Comparison of ENCODE assay signal across 23 cellular contexts in genomic region chr6:53115113-53115512, GRCh38. TPM values are rescaled to one million over a fixed set of nuclear protein-coding genes. Genes with fewer than 3 reads are reported as not detected.
DNase-seq lines count a peak whose midpoint lies in the region; TF ChIP-seq lines count a peak whose summit lies in the region.
"Had no signal": no experiment of that assay in that cellular context is flagged by ENCODE, and none has a peak within 500 bp of the region (broad histone marks: within the 10 kb centered on the region; RNA-seq: fewer than 3 reads in every experiment).

No MANE protein-coding gene starts in this region.

- H3K9ac ChIP-seq in trophoblast cell (ENCODE audit: low read length), result no peak overlapping the region
- H3K9ac ChIP-seq: BLaER1 had no signal

- intact Hi-C loops in Caco-2 (cut with micrococcal nuclease; ENCODE audit: unreplicated experiment) (no loop called here), Calu3 (cut with micrococcal nuclease; ENCODE audit: unreplicated experiment) (no loop called here)

- no peak overlapping the region for H3K4ac ChIP-seq in trophoblast cell (ENCODE audit: low read depth, low read length)

- no peaks in the 10 kb centered on the region for H3K27me3 Mint-ChIP-seq in Caco-2 (ENCODE audit: insufficient read depth, unreplicated experiment)
- no peaks in the 10 kb centered on the region for H3K27me3 Mint-ChIP-seq in Calu3 (ENCODE audit: unreplicated experiment)

- H2AFZ ChIP-seq in trophoblast cell (ENCODE audit: insufficient read depth, low read length, poor library complexity), result no peak overlapping the region

- no peak overlapping the region for H2BK12ac ChIP-seq in trophoblast cell (ENCODE audit: low read length)

- H3K14ac ChIP-seq in trophoblast cell (ENCODE audit: low read length), result no peak overlapping the region

- peaks cover 11% of the 10 kb centered on the region for H3K79me1 ChIP-seq in trophoblast cell (ENCODE audit: low read length)

- peaks cover 38% of the 10 kb centered on the region for H3K4me1 Mint-ChIP-seq in Caco-2 (ENCODE audit: low read depth, unreplicated experiment)
- H3K4me1 Mint-ChIP-seq in Calu3 (ENCODE audit: low read depth, unreplicated experiment), result peaks cover 74% of the 10 kb centered on the region
- H3K4me1 Mint-ChIP-seq: CD14-positive monocyte had no signal

- H3K9me3 Mint-ChIP-seq in Caco-2 (ENCODE audit: unreplicated experiment) (peaks cover 14% of the 10 kb centered on the region), Calu3 (ENCODE audit: low read depth, unreplicated experiment) (peaks cover 3% of the 10 kb centered on the region)

- H3K27ac ChIP-seq in trophoblast cell (ENCODE audit: low read depth, low read length), result peak overlapping the region; percentile 70
- H3K27ac ChIP-seq in SJCRH30, result no peak overlapping the region
- H3K27ac ChIP-seq: BLaER1 had no signal

- H3K9me3 ChIP-seq in Caco-2 (peaks cover 9% of the 10 kb centered on the region; the same call in 1 of the 2 replicates), trophoblast cell (ENCODE audit: insufficient read depth, low read depth, low read length) (no peaks in the 10 kb centered on the region), SJCRH30 (replicated peaks) (no peaks in the 10 kb centered on the region)
- H3K9me3 ChIP-seq: BE2C, BLaER1 had no signal

- H3K79me2 ChIP-seq in trophoblast cell (ENCODE audit: control insufficient read depth, insufficient read depth, low read length, poor library complexity), result peaks cover 2% of the 10 kb centered on the region

- no peak overlapping the region for H4K91ac ChIP-seq in trophoblast cell (ENCODE audit: low read depth, low read length)

- H4K12ac ChIP-seq in trophoblast cell (ENCODE audit: low read depth, low read length), result no peak overlapping the region

- peak overlapping the region; percentile 43 for H3K27ac Mint-ChIP-seq in Caco-2 (ENCODE audit: unreplicated experiment)
- H3K27ac Mint-ChIP-seq in Calu3 (ENCODE audit: unreplicated experiment), result peak overlapping the region; percentile 11
- H3K27ac Mint-ChIP-seq: CD14-positive monocyte; CD4-positive, CD25-positive, alpha-beta regulatory T cell; CD8-positive, alpha-beta memory T cell had no signal

- no peak overlapping the region for H3K4me2 ChIP-seq in trophoblast cell (ENCODE audit: low read length)
- H3K4me2 ChIP-seq: BLaER1 had no signal

- H3K4me3 ChIP-seq in Caco-2 (ENCODE audit: low read depth, low read length) (no peak overlapping the region), trophoblast cell (ENCODE audit: low read depth, low read length) (no peak overlapping the region), SJCRH30 (no peak overlapping the region)
- H3K4me3 ChIP-seq: BLaER1 had no signal

- H3K36me3 Mint-ChIP-seq in Caco-2 (ENCODE audit: insufficient read depth, unreplicated experiment), result no peaks in the 10 kb centered on the region
- peaks cover 8% of the 10 kb centered on the region for H3K36me3 Mint-ChIP-seq in Calu3 (ENCODE audit: insufficient read depth, unreplicated experiment)
- H3K36me3 Mint-ChIP-seq: CD4-positive, alpha-beta memory T cell; CD8-positive, alpha-beta memory T cell had no signal

- H4K8ac ChIP-seq in trophoblast cell (ENCODE audit: low read depth, low read length), result no peak overlapping the region

- CTCF ChIA-PET in Caco-2 (lab: Charles Lee), result no interaction called here
- CTCF ChIA-PET in Calu3 (lab: Charles Lee), result no interaction called here

- no peak overlapping the region for H2AK5ac ChIP-seq in trophoblast cell (ENCODE audit: low read length)

- H3K36me3 ChIP-seq in Caco-2 (ENCODE audit: control insufficient read depth, insufficient read depth, low read length) (no peaks in the 10 kb centered on the region), trophoblast cell (ENCODE audit: control insufficient read depth in 1 of 2, insufficient read depth in 2 of 2, low read length in 2 of 2) (no peaks in the 10 kb centered on the region), SJCRH30 (no peaks in the 10 kb centered on the region)
- H3K36me3 ChIP-seq: BE2C, BLaER1 had no signal

- H3K23ac ChIP-seq in trophoblast cell (ENCODE audit: low read length), result no peak overlapping the region

- no peak overlapping the region for H2BK120ac ChIP-seq in trophoblast cell (ENCODE audit: insufficient read depth, low read length, poor library complexity)

- DNase-seq in Caco-2 (no peak), Calu3 (no peak), trophoblast cell (no peak), SJCRH30 (no peak), GF-D8 (lab: John Stamatoyannopoulos, UW) (no peak)
- DNase-seq: 8988T; ACHN; BE2C; C1 segment of cervical spinal cord; CD4-positive, alpha-beta memory T cell; CD4-positive, CD25-positive, alpha-beta regulatory T cell; CD8-positive, alpha-beta memory T cell; COR-L47; DMS 273 treated with DMSO at 0.1 percent for 48 hours; DMS153; DMS79; DND-41; EL; GDM1 had no signal

- no peaks in the 10 kb centered on the region for H3K27me3 ChIP-seq in Caco-2 (replicated peaks; ENCODE audit: control insufficient read depth, insufficient read depth, low read length)
- H3K27me3 ChIP-seq in trophoblast cell (ENCODE audit: insufficient read depth, low read length), result no peaks in the 10 kb centered on the region
- no peaks in the 10 kb centered on the region for H3K27me3 ChIP-seq in SJCRH30
- H3K27me3 ChIP-seq: BE2C, BLaER1 had no signal

- BruUV-seq in Caco-2 (replicated peaks; lab: Mats Ljungman, UMichigan) (no TSS peak), Calu3 (replicated peaks; lab: Mats Ljungman, UMichigan) (no TSS peak)

- POLR2A ChIA-PET in Caco-2 (lab: Charles Lee), result no interaction called here

- no peak overlapping the region for H3K18ac ChIP-seq in trophoblast cell (ENCODE audit: low read length)

- no peak for TF ChIP-seq CTCF in Caco-2 (IDR thresholded peaks at IDR 0.05; ENCODE audit: insufficient read depth in 1 of 2, low read depth in 1 of 2, low read length in 1 of 2, severe bottlenecking in 1 of 2, unreplicated experiment in 1 of 2)
- TF ChIP-seq CTCF in Calu3 (IDR thresholded peaks at IDR 0.05; ENCODE audit: unreplicated experiment), result no peak

- no peak overlapping the region for H3K4me3 Mint-ChIP-seq in Caco-2 (ENCODE audit: unreplicated experiment)
- no peak overlapping the region for H3K4me3 Mint-ChIP-seq in Calu3 (ENCODE audit: low read depth, unreplicated experiment)
- H3K4me3 Mint-ChIP-seq: CD14-positive monocyte; CD4-positive, alpha-beta memory T cell; CD4-positive, CD25-positive, alpha-beta regulatory T cell; CD8-positive, alpha-beta memory T cell had no signal

- WGBS in trophoblast cell (ENCODE audit: extremely low coverage, insufficient coverage, insufficient read length), result no CpG with 5 or more reads among the region's 1 CpG

- H3K4me1 ChIP-seq in Caco-2, result peaks cover 43% of the 10 kb centered on the region
- H3K4me1 ChIP-seq in trophoblast cell (ENCODE audit: control insufficient read depth in 1 of 2, insufficient read depth in 2 of 2, low read length in 2 of 2), result peaks cover 6 to 8% of the 10 kb centered on the region in 2 experiments
- H3K4me1 ChIP-seq in SJCRH30, result peaks cover 16% of the 10 kb centered on the region
- H3K4me1 ChIP-seq: BE2C, BLaER1 had no signal

- no peak overlapping the region for H2BK5ac ChIP-seq in trophoblast cell (ENCODE audit: low read depth, low read length, poor library complexity)

RNA-seq across cellular contexts. Expression of gene GCM1, which starts 33.5 kb away (rescaled TPM):
- total RNA-seq in Caco-2 (2022) (0.79 and 1.1 TPM in 2 replicates), Calu3 (2022) (0.38 and 0.47 TPM in 2 replicates)
- 88.6 and 98.7 TPM in 2 replicates for polyA plus RNA-seq in trophoblast cell (2013)
- total RNA-seq in SJCRH30 (2014; rRNA removed; shearing (Covaris generic)), result not detected in 2 replicates
- total RNA-seq: CD8-positive, alpha-beta memory T cell; G401 had no signal
- polyA plus RNA-seq: AG04450; CD14-positive monocyte; CD4-positive, alpha-beta memory T cell; CD8-positive, alpha-beta memory T cell had no signal

RNA-seq across cellular contexts. Expression of gene FBXO9, which starts 49.9 kb away (rescaled TPM):
- total RNA-seq in Caco-2 (2022) (104 and 111 TPM in 2 replicates), Calu3 (2022) (91.2 and 94.5 TPM in 2 replicates)
- 56.4 and 57.2 TPM in 2 replicates for polyA plus RNA-seq in trophoblast cell (2013)
- total RNA-seq in SJCRH30 (2014; rRNA removed; shearing (Covaris generic)), result 23.7 and 27.4 TPM in 2 replicates

RNA-seq across cellular contexts. Expression of gene CILK1, which starts 53.5 kb away (rescaled TPM):
- total RNA-seq in Caco-2 (2022) (14.5 and 15.5 TPM in 2 replicates), Calu3 (2022) (4.1 and 4.7 TPM in 2 replicates)
- 17.1 and 17.2 TPM in 2 replicates for polyA plus RNA-seq in trophoblast cell (2013)
- 6.7 and 6.9 TPM in 2 replicates for total RNA-seq in SJCRH30 (2014; rRNA removed; shearing (Covaris generic))
